ENCODE assay signal across 24 cellular contexts in genomic region chr22:22201925-22202343, GRCh38. TPM values are rescaled to one million over a fixed set of nuclear protein-coding genes. Genes with fewer than 3 reads are reported as not detected.
DNase-seq lines count a peak whose midpoint lies in the region; ATAC-seq and TF ChIP-seq lines count a peak whose summit lies in the region.
"Had no signal": no experiment of that assay in that cellular context is flagged by ENCODE, and none has a peak within 500 bp of the region (broad histone marks: within the 10 kb centered on the region; RNA-seq: fewer than 3 reads in every experiment).

No MANE protein-coding gene starts in this region.

- H3K4me1 ChIP-seq in IMR-90 (ENCODE audit: control insufficient read depth, insufficient read depth, low read length), result no peaks in the 10 kb centered on the region
- no peaks in the 10 kb centered on the region for H3K4me1 ChIP-seq in ovary (ENCODE audit: insufficient read depth)
- H3K4me1 ChIP-seq: lower lobe of right lung, neural progenitor cell, prostate gland, upper lobe of left lung had no signal

- POLR2A ChIA-PET in IMR-90 (lab: Charles Lee; ENCODE audit: unreplicated experiment), result no interaction called here
- POLR2A ChIA-PET in activated B cell treated with CpG ODN at 0.5 μM for 24 hours (lab: Charles Lee), result interaction anchor here (0.8 to 3.1 kb wide), 9 partner anchors 8 to 171 kb away, joined by 3 to 21 read pairs (median 6); no protein-coding TSS in a partner anchor

- ATAC-seq in IMR-90 (ENCODE audit: low read depth) (no peak), activated B cell treated with CpG ODN at 0.5 μM for 24 hours (ENCODE audit: low read depth) (peak; percentile 35)
- ATAC-seq: T-cell had no signal

- H4K8ac ChIP-seq in IMR-90 (ENCODE audit: low read depth in 2 of 2, low read length in 2 of 2), result no peak overlapping the region

- TF ChIP-seq EP300 in ovary (IDR thresholded peaks at IDR 0.05), result no peak

- H2AK9ac ChIP-seq in IMR-90 (replicated peaks; ENCODE audit: low read depth, low read length, poor library complexity), result no peak overlapping the region

- H3K4ac ChIP-seq in IMR-90 (ENCODE audit: low read depth, low read length), result no peak overlapping the region

- no peak overlapping the region for H3K4me2 ChIP-seq in IMR-90 (ENCODE audit: low read depth, low read length)
- H3K4me2 ChIP-seq: GM23338, neural progenitor cell had no signal

- no peaks in the 10 kb centered on the region for H3K9me3 Mint-ChIP-seq in activated CD4-positive, alpha-beta T cell treated with anti-CD3 and anti-CD28 coated beads, Interleukin-2, amount 10 ng/mL, durations not matched to agents 24 days and 14 days
- H3K9me3 Mint-ChIP-seq in activated B cell treated with CpG ODN at 0.5 μM for 24 hours, result no peaks in the 10 kb centered on the region
- H3K9me3 Mint-ChIP-seq: activated T-cell treated with anti-CD3 and anti-CD28 coated beads, Interleukin-2, amount 50 U/mL, for 24 hours; CD4-positive, alpha-beta memory T cell; neural progenitor cell; T-cell had no signal

- TF ChIP-seq POLR2A in IMR-90 (IDR thresholded peaks at IDR 0.05; ENCODE audit: low read depth, low read length) (no peak), ovary (IDR thresholded peaks at IDR 0.05) (no peak)

- peaks cover 51% of the 10 kb centered on the region for H3K27me3 ChIP-seq in IMR-90 (ENCODE audit: control insufficient read depth, insufficient read depth, low read length)
- no peaks in the 10 kb centered on the region for H3K27me3 ChIP-seq in ovary
- H3K27me3 ChIP-seq: upper lobe of left lung had no signal

- no TSS peak for BruUV-seq in IMR-90 (replicated peaks; lab: Mats Ljungman, UMichigan)

- no peak overlapping the region for H2BK120ac ChIP-seq in IMR-90 (ENCODE audit: low read depth, low read length)

- TF ChIP-seq CTCF in IMR-90 (conservative IDR thresholded peaks at IDR 0.05; ENCODE audit: low read depth, low read length), result no peak
- TF ChIP-seq CTCF in activated B cell treated with CpG ODN at 0.5 μM for 24 hours (IDR thresholded peaks at IDR 0.05), result no peak
- TF ChIP-seq CTCF in ovary (IDR thresholded peaks at IDR 0.05), result no peak

- H2AK5ac ChIP-seq in IMR-90 (ENCODE audit: low read depth, low read length), result no peak overlapping the region

- 20% methylated on average over 1 of the region's 6 CpGs; no CpG with 5 or more reads in 1 of the 2 experiments for WGBS in IMR-90 (ENCODE audit: extremely low coverage in 2 of 2, insufficient read length in 1 of 2), 2 experiments
- WGBS in ovary, 3 donors, result 39 to 67% (median 41%) methylated on average over 6 of the region's 6 CpGs

- H3K79me1 ChIP-seq in IMR-90 (ENCODE audit: low read depth in 1 of 2, low read length in 2 of 2), result no peaks in the 10 kb centered on the region

- H3K4me3 ChIP-seq in IMR-90 (ENCODE audit: insufficient read depth, low read depth, low read length) (no peak overlapping the region), ovary (no peak overlapping the region)
- H3K4me3 ChIP-seq: GM23338, lower lobe of right lung, neural progenitor cell, prostate gland, upper lobe of left lung had no signal

- no peak overlapping the region for H3K23ac ChIP-seq in IMR-90 (ENCODE audit: low read depth, low read length)

- peak; percentile 47 for DNase-seq in activated CD4-positive, alpha-beta T cell treated with anti-CD3 and anti-CD28 coated beads, Interleukin-2, amount 10 ng/mL, durations not matched to agents 24 days and 14 days
- no peak for DNase-seq in activated CD4-positive, alpha-beta T cell treated with anti-CD3 and anti-CD28 coated beads, Interleukin-2, amount 50 U/mL, for 1 hour
- no peak for DNase-seq in IMR-90
- no peak for DNase-seq in activated B cell treated with CpG ODN at 0.5 μM for 24 hours
- DNase-seq in ovary, result no peak
- no peak for DNase-seq in SW480 (ENCODE audit: low spot score)
- no peak for DNase-seq in cerebellar cortex (ENCODE audit: low spot score)
- DNase-seq in foreskin melanocyte, result no peak
- DNase-seq: activated CD4-positive, alpha-beta T cell treated with anti-CD3 and anti-CD28 coated beads for 1 hour; activated CD8-positive, alpha-beta memory T cell treated with anti-CD3 and anti-CD28 coated beads for 24 hours; activated T-cell treated with anti-CD3 and anti-CD28 coated beads, Interleukin-2, amount 50 U/mL, for 24 hours; CD4-positive, alpha-beta memory T cell; lower lobe of right lung; NCI-H446; stimulated activated CD8-positive, alpha-beta memory T cell treated with anti-CD3 and anti-CD28 coated beads, Interleukin-4, amount 100 ng/mL, for 48 hours; T-cell; upper lobe of left lung had no signal

- no peaks in the 10 kb centered on the region for H3K36me3 Mint-ChIP-seq in activated CD4-positive, alpha-beta T cell treated with anti-CD3 and anti-CD28 coated beads, Interleukin-2, amount 10 ng/mL, durations not matched to agents 24 days and 14 days (ENCODE audit: low read depth)
- no peaks in the 10 kb centered on the region for H3K36me3 Mint-ChIP-seq in activated B cell treated with CpG ODN at 0.5 μM for 24 hours (ENCODE audit: low read depth)
- H3K36me3 Mint-ChIP-seq: CD4-positive, alpha-beta memory T cell; neural progenitor cell; T-cell had no signal

- H3K27ac ChIP-seq in IMR-90 (ENCODE audit: insufficient read depth, low read length) (no peak overlapping the region), ovary (no peak overlapping the region)
- H3K27ac ChIP-seq: 22Rv1, lower lobe of right lung, neural progenitor cell, prostate gland, upper lobe of left lung had no signal

- no peak overlapping the region for H4K91ac ChIP-seq in IMR-90 (ENCODE audit: insufficient read depth, low read depth, low read length)

- no peak overlapping the region for H3K14ac ChIP-seq in IMR-90 (replicated peaks; ENCODE audit: low read depth, low read length)

- H3K9ac ChIP-seq in IMR-90 (ENCODE audit: low read depth, low read length), result no peak overlapping the region
- H3K9ac ChIP-seq: neural progenitor cell had no signal

- dilution Hi-C loops in IMR-90 (cut with HindIII; ENCODE audit: low sequenced_read_pairs, unreplicated experiment), result no loop called here

- H3K9me1 ChIP-seq in IMR-90 (ENCODE audit: insufficient read depth, low read length), result no peaks in the 10 kb centered on the region

- peak overlapping the region; percentile 1 for H2AFZ ChIP-seq in IMR-90 (replicated peaks; ENCODE audit: low read length, poor library complexity)
- H2AFZ ChIP-seq: GM23338, neural progenitor cell had no signal

- no peak overlapping the region for H3K56ac ChIP-seq in IMR-90 (ENCODE audit: extremely low read depth, insufficient read depth, low read length)

- H3K36me3 ChIP-seq in IMR-90 (ENCODE audit: control insufficient read depth, insufficient read depth, low read length), result no peaks in the 10 kb centered on the region
- H3K36me3 ChIP-seq in ovary, result no peaks in the 10 kb centered on the region
- H3K36me3 ChIP-seq: lower lobe of right lung, neural progenitor cell, prostate gland, upper lobe of left lung had no signal

- H3K18ac ChIP-seq in IMR-90 (ENCODE audit: low read depth, low read length), result no peak overlapping the region

- no peaks in the 10 kb centered on the region for H4K20me1 ChIP-seq in IMR-90 (ENCODE audit: insufficient read depth, low read length)

- intact Hi-C loops in activated CD4-positive, alpha-beta T cell treated with anti-CD3 and anti-CD28 coated beads, Interleukin-2, amount 10 ng/mL, durations not matched to agents 24 days and 14 days (cut with micrococcal nuclease), result no loop called here
- intact Hi-C loops in IMR-90 (cut with micrococcal nuclease) (loop anchor here (10.0 kb wide), 1 partner anchor 123 kb away; no protein-coding TSS in a partner anchor), activated B cell treated with CpG ODN at 0.5 μM for 24 hours (cut with micrococcal nuclease) (no loop called here), ovary (cut with DNase I) (no loop called here)

- in situ Hi-C loops in IMR-90 (cut with MboI; ENCODE audit: low sequenced_read_pairs), result no loop called here

- CTCF ChIA-PET in IMR-90 (lab: Yijun Ruan, JAX), result interaction anchor here (0.6 to 1.2 kb wide), 6 partner anchors 18 to 171 kb away, joined by 3 to 8 read pairs (median 3); no protein-coding TSS in a partner anchor
- CTCF ChIA-PET in activated B cell treated with CpG ODN at 0.5 μM for 24 hours (lab: Charles Lee), result interaction anchor here (0.6 to 5.9 kb wide), 19 partner anchors 9 to 261 kb away, joined by 3 to 33 read pairs (median 4); no protein-coding TSS in a partner anchor

- H3K4me1 Mint-ChIP-seq in activated CD4-positive, alpha-beta T cell treated with anti-CD3 and anti-CD28 coated beads, Interleukin-2, amount 10 ng/mL, durations not matched to agents 24 days and 14 days, result peaks cover 3% of the 10 kb centered on the region
- H3K4me1 Mint-ChIP-seq in activated B cell treated with CpG ODN at 0.5 μM for 24 hours, result peaks cover 63% of the 10 kb centered on the region
- H3K4me1 Mint-ChIP-seq: GM23338 had no signal

- H4K5ac ChIP-seq in IMR-90 (ENCODE audit: low read depth, low read length), result no peak overlapping the region

- H2BK20ac ChIP-seq in IMR-90 (ENCODE audit: low read depth, low read length), result no peak overlapping the region

- no peak overlapping the region for H3K4me3 Mint-ChIP-seq in activated CD4-positive, alpha-beta T cell treated with anti-CD3 and anti-CD28 coated beads, Interleukin-2, amount 10 ng/mL, durations not matched to agents 24 days and 14 days
- no peak overlapping the region for H3K4me3 Mint-ChIP-seq in activated B cell treated with CpG ODN at 0.5 μM for 24 hours
- H3K4me3 Mint-ChIP-seq: activated T-cell treated with anti-CD3 and anti-CD28 coated beads, Interleukin-2, amount 50 U/mL, for 24 hours; CD4-positive, alpha-beta memory T cell; GM23338; neural progenitor cell; T-cell had no signal

- H3K27ac Mint-ChIP-seq in activated CD4-positive, alpha-beta T cell treated with anti-CD3 and anti-CD28 coated beads, Interleukin-2, amount 10 ng/mL, durations not matched to agents 24 days and 14 days, result no peak overlapping the region
- H3K27ac Mint-ChIP-seq in activated B cell treated with CpG ODN at 0.5 μM for 24 hours, result peak overlapping the region; percentile 80
- H3K27ac Mint-ChIP-seq: activated T-cell treated with anti-CD3 and anti-CD28 coated beads, Interleukin-2, amount 50 U/mL, for 24 hours; CD4-positive, alpha-beta memory T cell; GM23338; neural progenitor cell; T-cell had no signal

- no peak overlapping the region for H2BK5ac ChIP-seq in IMR-90 (ENCODE audit: low read depth, low read length, poor library complexity, severe bottlenecking)

- H3K9me3 ChIP-seq in IMR-90 (ENCODE audit: control insufficient read depth, insufficient read depth, low read length), result no peaks in the 10 kb centered on the region
- no peaks in the 10 kb centered on the region for H3K9me3 ChIP-seq in ovary
- H3K9me3 ChIP-seq: lower lobe of right lung, prostate gland, upper lobe of left lung had no signal

- H3K27me3 Mint-ChIP-seq in activated CD4-positive, alpha-beta T cell treated with anti-CD3 and anti-CD28 coated beads, Interleukin-2, amount 10 ng/mL, durations not matched to agents 24 days and 14 days, result peaks cover 8% of the 10 kb centered on the region
- no peaks in the 10 kb centered on the region for H3K27me3 Mint-ChIP-seq in activated B cell treated with CpG ODN at 0.5 μM for 24 hours

- no peak overlapping the region for H2BK15ac ChIP-seq in IMR-90 (ENCODE audit: low read depth, low read length)

- TF ChIP-seq RAD21 in IMR-90 (IDR thresholded peaks at IDR 0.05; ENCODE audit: low read length), result no peak

RNA-seq across cellular contexts. Expression of gene VPREB1, which starts 42.7 kb away (rescaled TPM):
- not detected in 2 replicates for total RNA-seq in activated CD4-positive, alpha-beta T cell treated with anti-CD3 and anti-CD28 coated beads, Interleukin-2, amount 10 ng/mL, durations not matched to agents 24 days and 14 days
- total RNA-seq in IMR-90 (2012; rRNA removed) (not detected in 2 replicates), activated B cell treated with CpG ODN at 0.5 μM for 24 hours (not detected in 2 replicates), ovary (not detected)
- polyA plus RNA-seq in IMR-90 (2012; rRNA removed) (not detected in 2 replicates), ovary (not detected)
- polyA plus RNA-seq in IMR-90 (2012; cell fraction: cytosol; rRNA removed), result not detected in 2 replicates
- not detected in 2 replicates for polyA plus RNA-seq in IMR-90 (2012; cell fraction: nucleus; rRNA removed; ENCODE audit: low replicate concordance)
- total RNA-seq: CD4-positive, alpha-beta memory T cell; chondrocyte; G401; GM23338; kidney epithelial cell; lower lobe of right lung; prostate gland; T-cell; upper lobe of left lung had no signal
- polyA plus RNA-seq: CD4-positive, alpha-beta memory T cell; GM23338 had no signal
